8 cellular contexts compared by ENCODE assay signal in the genomic region with DNA sequence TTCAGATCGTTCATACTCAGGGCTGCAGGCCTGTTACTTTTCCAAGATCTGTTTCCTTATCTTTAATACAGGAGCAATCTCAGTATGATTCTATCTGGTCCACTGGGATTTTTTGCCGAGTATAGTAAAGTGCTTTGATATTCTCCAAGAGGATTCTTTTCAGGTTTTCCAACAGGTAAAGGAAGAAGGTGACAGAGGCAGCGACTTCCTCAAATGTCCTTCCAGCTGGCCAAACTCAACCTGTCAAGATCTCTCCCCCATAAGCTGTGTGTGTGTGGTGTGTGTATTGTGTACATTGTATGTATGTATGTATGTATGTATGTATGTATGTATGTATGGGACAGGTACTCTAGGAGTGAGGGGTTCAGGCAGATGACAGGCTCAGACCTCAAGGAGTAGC. TPM values are rescaled to one million over a fixed set of nuclear protein-coding genes. Genes with fewer than 3 reads are reported as not detected.
DNase-seq lines count a peak whose midpoint lies in the region; ATAC-seq, FAIRE-seq and TF ChIP-seq lines count a peak whose summit lies in the region.

No MANE protein-coding gene starts in this region.

- H3K36me3 ChIP-seq in kidney (ENCODE audit: control insufficient read depth in 1 of 2, insufficient read depth in 2 of 2, low read length in 2 of 2): peaks cover 0 to 5% of the 10 kb centered on the region in 2 donors
- peaks cover 4 to 12% (median 9%) of the 10 kb centered on the region in 5 donors for H3K36me3 ChIP-seq in subcutaneous abdominal adipose tissue (ENCODE audit: control insufficient read depth in 5 of 5, insufficient read depth in 5 of 5, low read length in 5 of 5)

- H3K27ac ChIP-seq in kidney (ENCODE audit: low read depth in 2 of 2, low read length in 2 of 2) (no peak overlapping the region), subcutaneous abdominal adipose tissue (ENCODE audit: low read depth, low read length) (peak overlapping the region; percentile 75)

- H3K9ac ChIP-seq in kidney (ENCODE audit: low read length in 2 of 2) (peak overlapping the region; percentile 80 to 89), subcutaneous abdominal adipose tissue (ENCODE audit: low read length in 5 of 5) (peak overlapping the region; percentile 43 to 95 (median 88))

- no peak for DNase-seq in T-helper 2 cell treated with Interferon-gamma antibody and Interleukin-4, amounts not matched to agents 5 μg/mL and 100 μg/mL, for 36 hours (ENCODE audit: low spot score)
- DNase-seq in T-helper 2 cell (no peak), kidney (no peak), DMS114 treated with DMSO at 0.1 percent for 48 hours (lab: John Stamatoyannopoulos, UW; ENCODE audit: unreplicated experiment) (no peak), medulla oblongata (ENCODE audit: extremely low spot score) (no peak)

- H3K9me3 ChIP-seq in kidney (ENCODE audit: control insufficient read depth in 1 of 2, low read length in 2 of 2): no peaks in the 10 kb centered on the region
- H3K9me3 ChIP-seq in subcutaneous abdominal adipose tissue (ENCODE audit: control insufficient read depth in 5 of 5, low read length in 5 of 5): no peaks in the 10 kb centered on the region

- no peaks in the 10 kb centered on the region for H3K27me3 ChIP-seq in subcutaneous abdominal adipose tissue (ENCODE audit: control insufficient read depth in 5 of 5, insufficient read depth in 4 of 5, low read length in 5 of 5)

- H3K4me3 Mint-ChIP-seq in T-helper 2 cell treated with Interferon-gamma antibody and Interleukin-4, amounts not matched to agents 5 μg/mL and 100 μg/mL, for 36 hours: peak overlapping the region; percentile 98
- H3K4me3 Mint-ChIP-seq in activated naive CD8-positive, alpha-beta T cell: peak overlapping the region; percentile 96

- peaks cover 16% of the 10 kb centered on the region for H3K36me3 Mint-ChIP-seq in T-helper 2 cell treated with Interferon-gamma antibody and Interleukin-4, amounts not matched to agents 5 μg/mL and 100 μg/mL, for 36 hours (ENCODE audit: low read depth)
- peaks cover 7% of the 10 kb centered on the region for H3K36me3 Mint-ChIP-seq in activated naive CD8-positive, alpha-beta T cell

- peak overlapping the region; percentile 91 for H3K27ac Mint-ChIP-seq in T-helper 2 cell treated with Interferon-gamma antibody and Interleukin-4, amounts not matched to agents 5 μg/mL and 100 μg/mL, for 36 hours
- H3K27ac Mint-ChIP-seq in activated naive CD8-positive, alpha-beta T cell: peak overlapping the region; percentile 96

- no peaks in the 10 kb centered on the region for H3K27me3 Mint-ChIP-seq in T-helper 2 cell treated with Interferon-gamma antibody and Interleukin-4, amounts not matched to agents 5 μg/mL and 100 μg/mL, for 36 hours (ENCODE audit: low read depth)
- no peaks in the 10 kb centered on the region for H3K27me3 Mint-ChIP-seq in activated naive CD8-positive, alpha-beta T cell

- H3K9me3 Mint-ChIP-seq in T-helper 2 cell treated with Interferon-gamma antibody and Interleukin-4, amounts not matched to agents 5 μg/mL and 100 μg/mL, for 36 hours: no peaks in the 10 kb centered on the region
- H3K9me3 Mint-ChIP-seq in activated naive CD8-positive, alpha-beta T cell (ENCODE audit: low read depth): no peaks in the 10 kb centered on the region

- no peak for ATAC-seq in HG03442 (IDR thresholded peaks at IDR 0.05; ENCODE audit: unreplicated experiment)

- H3K4me1 Mint-ChIP-seq in T-helper 2 cell treated with Interferon-gamma antibody and Interleukin-4, amounts not matched to agents 5 μg/mL and 100 μg/mL, for 36 hours (ENCODE audit: low read depth): peaks cover 10% of the 10 kb centered on the region
- H3K4me1 Mint-ChIP-seq in activated naive CD8-positive, alpha-beta T cell (ENCODE audit: low read depth): peaks cover 19% of the 10 kb centered on the region

- FAIRE-seq in kidney (lab: Jason Lieb, UNC): no peak

- TF ChIP-seq CTCF in kidney (IDR thresholded peaks at IDR 0.05; ENCODE audit: borderline replicate concordance, extremely low read depth, insufficient read depth): no peak

- H3K4me3 ChIP-seq in kidney (ENCODE audit: low read length in 2 of 2): peak overlapping the region; percentile 84 to 97
- H3K4me3 ChIP-seq in subcutaneous abdominal adipose tissue (ENCODE audit: low read depth in 1 of 5, low read length in 5 of 5): peak overlapping the region; percentile 84 to 99 (median 93)

- H3K4me1 ChIP-seq in kidney (ENCODE audit: control insufficient read depth in 1 of 2, insufficient read depth in 1 of 2, low read depth in 1 of 2, low read length in 2 of 2): peaks cover 9 to 11% of the 10 kb centered on the region in 2 donors
- H3K4me1 ChIP-seq in subcutaneous abdominal adipose tissue (ENCODE audit: control insufficient read depth in 5 of 5, insufficient read depth in 5 of 5, low read length in 5 of 5): peaks cover 5 to 25% (median 24%) of the 10 kb centered on the region in 5 donors

- intact Hi-C loops in kidney (cut with DNase I): no loop called here

RNA-seq across cellular contexts. Expression of gene AKR1A1, which starts 1.1 kb away (rescaled TPM):
- total RNA-seq in kidney: 147 TPM
- 431 TPM for polyA plus RNA-seq in kidney (ENCODE audit: insufficient read depth, low read depth, low replicate concordance)

RNA-seq across cellular contexts. Expression of gene PRDX1, which starts 30.0 kb away (rescaled TPM):
- total RNA-seq in kidney: 452 TPM
- polyA plus RNA-seq in kidney (ENCODE audit: insufficient read depth, low read depth, low replicate concordance): 1,042 TPM

RNA-seq across cellular contexts. Expression of gene NASP, which starts 32.2 kb away (rescaled TPM):
- total RNA-seq in kidney: 51.6 TPM
- polyA plus RNA-seq in kidney (ENCODE audit: insufficient read depth, low read depth, low replicate concordance): 49.5 TPM

RNA-seq across cellular contexts. Expression of gene MMACHC, which starts 51.6 kb away (rescaled TPM):
- total RNA-seq in kidney: 6.0 TPM
- 10.2 TPM for polyA plus RNA-seq in kidney (ENCODE audit: insufficient read depth, low read depth, low replicate concordance)

RNA-seq across cellular contexts. Expression of gene CCDC163, which starts 51.8 kb away (rescaled TPM):
- total RNA-seq in kidney: 3.4 TPM
- polyA plus RNA-seq in kidney (ENCODE audit: insufficient read depth, low read depth, low replicate concordance): 0.80 TPM
